ENCODE assay signal across 17 cellular contexts in the genomic region with DNA sequence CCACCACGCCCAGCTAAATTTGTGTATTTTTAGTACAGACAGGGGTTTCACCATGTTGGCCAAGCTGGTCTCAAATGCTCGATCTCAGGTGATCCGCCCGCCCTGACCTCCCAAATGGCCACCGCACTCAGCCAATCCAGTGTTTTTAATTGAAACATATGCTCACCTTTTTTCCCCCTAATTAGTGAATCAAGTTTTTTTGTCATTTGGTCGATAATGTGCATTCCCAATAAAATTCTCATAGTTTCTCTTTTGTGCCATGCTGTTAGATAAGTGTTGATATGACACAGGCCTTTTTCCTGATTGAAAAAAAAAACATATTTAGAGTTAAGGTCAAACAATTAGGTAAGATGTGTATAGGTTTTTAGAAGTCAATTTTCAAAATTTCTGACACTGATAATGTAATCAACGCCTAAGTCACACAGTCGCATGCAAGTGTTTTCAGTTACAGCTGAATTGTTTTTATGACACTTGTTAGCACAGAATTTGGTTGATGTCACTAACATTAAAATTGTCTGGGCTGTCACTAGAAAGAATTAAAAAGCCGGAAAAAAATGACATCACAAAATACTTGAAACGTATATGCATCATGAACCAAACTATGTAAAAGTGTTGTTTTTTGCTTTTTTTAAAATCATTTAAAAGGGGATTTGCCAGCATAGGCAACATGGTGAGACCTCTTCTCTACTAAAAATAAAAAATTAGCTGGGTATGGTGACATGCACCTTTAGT. TPM values are rescaled to one million over a fixed set of nuclear protein-coding genes. Genes with fewer than 3 reads are reported as not detected.
DNase-seq lines count a peak whose midpoint lies in the region; ATAC-seq and TF ChIP-seq lines count a peak whose summit lies in the region.
"Had no signal": no experiment of that assay in that cellular context is flagged by ENCODE, and none has a peak within 500 bp of the region (broad histone marks: within the 10 kb centered on the region; RNA-seq: fewer than 3 reads in every experiment).

No MANE protein-coding gene starts in this region.

- POLR2A ChIA-PET in CD4-positive, alpha-beta memory T cell (lab: Charles Lee; ENCODE audit: partially characterized antibody): interaction anchor here (0.9 to 1.0 kb wide), 2 partner anchors 72 to 301 kb away, joined by 3 to 4 read pairs; no protein-coding TSS in a partner anchor
- POLR2A ChIA-PET in activated naive CD8-positive, alpha-beta T cell treated with anti-CD3 and anti-CD28 coated beads, Interleukin-2, amount 10 ng/mL, durations not matched to agents 7 days and 5 days (lab: Charles Lee): interaction anchor here (0.6 kb wide), 1 partner anchor 104 kb away, joined by 3 read pairs; no protein-coding TSS in a partner anchor
- POLR2A ChIA-PET in naive thymus-derived CD8-positive, alpha-beta T cell (lab: Charles Lee): no interaction called here

- H3K4me1 Mint-ChIP-seq in CD4-positive, alpha-beta memory T cell: peaks cover 42 to 80% (median 61%) of the 10 kb centered on the region in 4 donors
- no peaks in the 10 kb centered on the region for H3K4me1 Mint-ChIP-seq in HFFc6 (ENCODE audit: low read depth)
- peaks cover 69% of the 10 kb centered on the region for H3K4me1 Mint-ChIP-seq in activated naive CD8-positive, alpha-beta T cell treated with anti-CD3 and anti-CD28 coated beads, Interleukin-2, amount 10 ng/mL, durations not matched to agents 7 days and 5 days
- H3K4me1 Mint-ChIP-seq in naive thymus-derived CD8-positive, alpha-beta T cell: peaks cover 29 to 86% (median 80%) of the 10 kb centered on the region in 4 donors

- CTCF ChIA-PET in CD4-positive, alpha-beta memory T cell (lab: Charles Lee; ENCODE audit: partially characterized antibody): interaction anchor here (1.5 kb wide), 1 partner anchor 24 kb away, joined by 4 read pairs; no protein-coding TSS in a partner anchor

- H3K4me3 Mint-ChIP-seq in CD4-positive, alpha-beta memory T cell: peak overlapping the region in 2 of 8 donors; percentile 34 to 46
- H3K4me3 Mint-ChIP-seq in HFFc6: no peak overlapping the region
- peak overlapping the region; percentile 44 for H3K4me3 Mint-ChIP-seq in activated naive CD8-positive, alpha-beta T cell treated with anti-CD3 and anti-CD28 coated beads, Interleukin-2, amount 10 ng/mL, durations not matched to agents 7 days and 5 days
- H3K4me3 Mint-ChIP-seq in naive thymus-derived CD8-positive, alpha-beta T cell: peak overlapping the region; percentile 6 to 69 (median 54)

- H3K27ac Mint-ChIP-seq in CD4-positive, alpha-beta memory T cell: peak overlapping the region in 5 of 7 donors; percentile 39 to 75 (median 60)
- peak overlapping the region; percentile 6 for H3K27ac Mint-ChIP-seq in HFFc6
- peak overlapping the region; percentile 51 for H3K27ac Mint-ChIP-seq in activated naive CD8-positive, alpha-beta T cell treated with anti-CD3 and anti-CD28 coated beads, Interleukin-2, amount 10 ng/mL, durations not matched to agents 7 days and 5 days
- H3K27ac Mint-ChIP-seq in naive thymus-derived CD8-positive, alpha-beta T cell: peak overlapping the region; percentile 63 to 99 (median 88)

- peaks cover 69 to 92% of the 10 kb centered on the region in 2 donors for H3K36me3 Mint-ChIP-seq in CD4-positive, alpha-beta memory T cell
- H3K36me3 Mint-ChIP-seq in HFFc6 (ENCODE audit: low read depth): peaks cover 57% of the 10 kb centered on the region
- H3K36me3 Mint-ChIP-seq in activated naive CD8-positive, alpha-beta T cell treated with anti-CD3 and anti-CD28 coated beads, Interleukin-2, amount 10 ng/mL, durations not matched to agents 7 days and 5 days: peaks cover 68% of the 10 kb centered on the region
- peaks cover 15 to 99% (median 50%) of the 10 kb centered on the region in 3 donors for H3K36me3 Mint-ChIP-seq in naive thymus-derived CD8-positive, alpha-beta T cell

- H3K9me3 ChIP-seq in CD4-positive, alpha-beta memory T cell (ENCODE audit: control insufficient read depth in 1 of 2, low read length in 2 of 2): no peaks in the 10 kb centered on the region
- H3K9me3 ChIP-seq: ascending aorta, upper lobe of right lung had no signal

- no peaks in the 10 kb centered on the region for H3K27me3 ChIP-seq in CD4-positive, alpha-beta memory T cell (ENCODE audit: insufficient read depth, low read length)
- H3K27me3 ChIP-seq: ascending aorta, upper lobe of right lung had no signal

- TF ChIP-seq CTCF in HFFc6 (IDR thresholded peaks at IDR 0.05): no peak

- ATAC-seq in activated naive CD8-positive, alpha-beta T cell treated with anti-CD3 and anti-CD28 coated beads, Interleukin-2, amount 10 ng/mL, durations not matched to agents 7 days and 5 days (ENCODE audit: low read depth): no peak
- ATAC-seq in naive thymus-derived CD8-positive, alpha-beta T cell: no peak
- ATAC-seq in GM18868 (IDR thresholded peaks at IDR 0.05; ENCODE audit: unreplicated experiment): no peak
- ATAC-seq in sciatic nerve: no peak
- ATAC-seq: stimulated activated naive CD8-positive, alpha-beta T cell treated with anti-CD3 and anti-CD28 coated beads, Interleukin-15, amount 100 ng/mL, for 72 hours had no signal

- no peaks in the 10 kb centered on the region for H3K27me3 Mint-ChIP-seq in CD4-positive, alpha-beta memory T cell
- H3K27me3 Mint-ChIP-seq in HFFc6 (ENCODE audit: insufficient read depth): no peaks in the 10 kb centered on the region
- no peaks in the 10 kb centered on the region for H3K27me3 Mint-ChIP-seq in activated naive CD8-positive, alpha-beta T cell treated with anti-CD3 and anti-CD28 coated beads, Interleukin-2, amount 10 ng/mL, durations not matched to agents 7 days and 5 days
- H3K27me3 Mint-ChIP-seq in naive thymus-derived CD8-positive, alpha-beta T cell: no peaks in the 10 kb centered on the region
- H3K27me3 Mint-ChIP-seq: stimulated activated naive CD8-positive, alpha-beta T cell treated with anti-CD3 and anti-CD28 coated beads, Interleukin-15, amount 100 ng/mL, for 72 hours had no signal

- H3K4me3 ChIP-seq in CD4-positive, alpha-beta memory T cell (ENCODE audit: low read length in 2 of 2): no peak overlapping the region
- H3K4me3 ChIP-seq: ascending aorta, upper lobe of right lung had no signal

- H3K36me3 ChIP-seq in CD4-positive, alpha-beta memory T cell (ENCODE audit: insufficient read depth, low read length): peaks cover 81% of the 10 kb centered on the region

- intact Hi-C loops in CD4-positive, alpha-beta memory T cell (cut with micrococcal nuclease): no loop called here
- intact Hi-C loops in sciatic nerve (cut with DNase I): no loop called here

- H3K27ac ChIP-seq in CD4-positive, alpha-beta memory T cell (ENCODE audit: low read depth, low read length): no peak overlapping the region
- H3K27ac ChIP-seq: ascending aorta, parathyroid adenoma, upper lobe of right lung had no signal

- peaks cover 66% of the 10 kb centered on the region for H3K4me1 ChIP-seq in CD4-positive, alpha-beta memory T cell (ENCODE audit: insufficient read depth, low read length)
- H3K4me1 ChIP-seq: ascending aorta, parathyroid adenoma had no signal

- no peak for DNase-seq in CD4-positive, alpha-beta memory T cell
- DNase-seq in HFFc6: no peak
- DNase-seq in activated naive CD8-positive, alpha-beta T cell treated with anti-CD3 and anti-CD28 coated beads, Interleukin-2, amount 10 ng/mL, durations not matched to agents 7 days and 5 days: no peak
- no peak for DNase-seq in naive thymus-derived CD8-positive, alpha-beta T cell
- no peak for DNase-seq in LoVo (ENCODE audit: low spot score)
- no peak for DNase-seq in sciatic nerve (ENCODE audit: low spot score)
- DNase-seq in RKO (ENCODE audit: low spot score): no peak
- DNase-seq: activated effector memory CD4-positive, alpha-beta T cell treated with anti-CD3 and anti-CD28 coated beads, Interleukin-2, amount 50 U/mL, for 16 hours; cerebellar nuclear complex; NCI-H1417 treated with DMSO at 0.1 percent for 48 hours; NCI-H524 treated with DMSO at 0.1 percent for 48 hours; SHP77 treated with DMSO at 0.1 percent for 48 hours; stimulated activated naive CD8-positive, alpha-beta T cell treated with anti-CD3 and anti-CD28 coated beads, Interleukin-15, amount 100 ng/mL, for 72 hours; upper lobe of right lung had no signal

- no peaks in the 10 kb centered on the region for H3K9me3 Mint-ChIP-seq in CD4-positive, alpha-beta memory T cell
- no peaks in the 10 kb centered on the region for H3K9me3 Mint-ChIP-seq in HFFc6
- H3K9me3 Mint-ChIP-seq in activated naive CD8-positive, alpha-beta T cell treated with anti-CD3 and anti-CD28 coated beads, Interleukin-2, amount 10 ng/mL, durations not matched to agents 7 days and 5 days: no peaks in the 10 kb centered on the region
- no peaks in the 10 kb centered on the region for H3K9me3 Mint-ChIP-seq in naive thymus-derived CD8-positive, alpha-beta T cell
- H3K9me3 Mint-ChIP-seq: stimulated activated naive CD8-positive, alpha-beta T cell treated with anti-CD3 and anti-CD28 coated beads, Interleukin-15, amount 100 ng/mL, for 72 hours had no signal

RNA-seq across cellular contexts. Expression of a gene that starts 21.9 kb away (rescaled TPM):
- 100 to 1,000 TPM; 100 to 111 TPM for total RNA-seq in CD4-positive, alpha-beta memory T cell
- polyA plus RNA-seq in CD4-positive, alpha-beta memory T cell: 10 to 100 TPM; 11.6 to 28.6 TPM
- 10 to 100 TPM; 38.5 to 42.9 (median 40.1) TPM for total RNA-seq in HFFc6 (2021; fragmentation: NEBNext Ultra II Directional; extraction: Animal tissue kit (Norgen Biotek cat#: 25700))
- 100 to 1,000 TPM; 133 to 144 TPM for total RNA-seq in activated naive CD8-positive, alpha-beta T cell treated with anti-CD3 and anti-CD28 coated beads, Interleukin-2, amount 10 ng/mL, durations not matched to agents 7 days and 5 days
- 100 to 1,000 TPM; 100 to 101 TPM for total RNA-seq in naive thymus-derived CD8-positive, alpha-beta T cell
- 10 to 100 TPM; 21.5 to 34.2 (median 25.3) TPM for polyA plus RNA-seq in naive thymus-derived CD8-positive, alpha-beta T cell
- 34.9 TPM for total RNA-seq in sciatic nerve

Comparison
In these comparisons a context has a peak if more than half of its experiments do, and no peak if none do; other contexts are left out.
1. H3K27ac Mint-ChIP-seq: peak in every context shown above with its lines; median percentile 88 in naive thymus-derived CD8-positive, alpha-beta T cell; 60 in CD4-positive, alpha-beta memory T cell; 51 in activated naive CD8-positive, alpha-beta T cell treated with anti-CD3 and anti-CD28 coated beads, Interleukin-2, amount 10 ng/mL, durations not matched to agents 7 days and 5 days; 6 in HFFc6.